ENCODE assay signal across 25 cellular contexts in the genomic region with DNA sequence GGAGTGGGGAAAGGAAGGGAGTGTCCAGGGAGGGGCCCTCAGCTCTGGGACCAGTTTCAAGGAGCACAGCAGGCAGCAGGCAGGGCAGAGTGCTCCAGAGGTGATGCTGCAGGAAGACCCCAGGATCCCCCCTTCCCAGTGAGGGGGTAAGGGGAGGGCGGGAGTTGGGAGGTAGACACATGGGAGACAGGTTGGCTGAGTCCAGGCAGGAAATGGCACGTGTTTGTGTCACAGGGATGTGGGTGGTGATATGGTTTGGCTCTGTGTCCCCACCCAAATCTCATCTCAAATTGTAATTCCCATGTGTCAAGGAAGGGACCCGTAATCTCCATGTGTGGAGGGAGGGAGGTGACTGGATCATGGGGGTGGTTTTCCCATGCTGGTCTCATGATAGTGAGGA. TPM values are rescaled to one million over a fixed set of nuclear protein-coding genes. Genes with fewer than 3 reads are reported as not detected.
A peak's percentile ranks its signal among the peaks of the same experiment; 100 is the strongest.
DNase-seq lines count a peak whose midpoint lies in the region; ATAC-seq and TF ChIP-seq lines count a peak whose summit lies in the region.
"Had no signal": no experiment of that assay in that cellular context is flagged by ENCODE, and none has a peak within 500 bp of the region (broad histone marks: within the 10 kb centered on the region; RNA-seq: fewer than 3 reads in every experiment).

No MANE protein-coding gene starts in this region.

- H3K4me2 ChIP-seq in neuronal stem cell (ENCODE audit: insufficient read depth, low read length, poor library complexity, severe bottlenecking) = no peak overlapping the region
- H3K4me2 ChIP-seq: BLaER1, PC-9 had no signal

- no peak overlapping the region for H2BK12ac ChIP-seq in neuronal stem cell (ENCODE audit: low read length)

- H2AK5ac ChIP-seq in neuronal stem cell (ENCODE audit: low read depth, low read length) = peak overlapping the region; percentile 96

- H3K9ac ChIP-seq in neuronal stem cell (ENCODE audit: low read depth, low read length, poor library complexity) = no peak overlapping the region
- H3K9ac ChIP-seq: BLaER1, GM23248 had no signal

- H3K36me3 ChIP-seq in heart right ventricle = no peaks in the 10 kb centered on the region
- H3K36me3 ChIP-seq in neuronal stem cell (replicated peaks in 1 of 2; ENCODE audit: control insufficient read depth in 2 of 2, insufficient read depth in 2 of 2, low read length in 2 of 2) = peaks cover 0 to 5% of the 10 kb centered on the region in 2 donors
- H3K36me3 ChIP-seq in aorta (ENCODE audit: control insufficient read depth in 1 of 2, insufficient read depth in 2 of 2, low read length in 1 of 2) = no peaks in the 10 kb centered on the region
- H3K36me3 ChIP-seq: BLaER1, MG63, SJSA1 had no signal

- H3K14ac ChIP-seq in neuronal stem cell (ENCODE audit: low read length) = no peak overlapping the region

- H3K79me1 ChIP-seq in neuronal stem cell (ENCODE audit: low read depth, low read length) = peaks cover 3% of the 10 kb centered on the region

- H3K4me3 ChIP-seq in heart right ventricle (no peak overlapping the region), neuronal stem cell (ENCODE audit: low read length in 2 of 2) (no peak overlapping the region), aorta (ENCODE audit: low read length in 2 of 2) (no peak overlapping the region)
- H3K4me3 ChIP-seq: BLaER1, GM23248, MG63, PC-9, SJSA1 had no signal

- H2BK120ac ChIP-seq in neuronal stem cell (ENCODE audit: low read depth, low read length) = peak overlapping the region; percentile 77

- ATAC-seq in left ventricle myocardium superior (no peak), heart right ventricle (no peak), aorta (ENCODE audit: low FRiP score) (no peak)

- peaks cover 10% of the 10 kb centered on the region for H3K27me3 Mint-ChIP-seq in glutamatergic neuron (ENCODE audit: unreplicated experiment)

- 47 to 63% methylated on average over 3 of the region's 3 CpGs for WGBS in heart right ventricle, 2 donors
- no CpG with 5 or more reads among the region's 3 CpGs for WGBS in neuronal stem cell (ENCODE audit: extremely low coverage in 2 of 2, insufficient read length in 2 of 2, insufficient replicate concordance in 1 of 2), 2 donors
- 48 to 57% methylated on average over 3 of the region's 3 CpGs for WGBS in aorta, 2 donors

- H3K36me3 Mint-ChIP-seq in glutamatergic neuron (ENCODE audit: unreplicated experiment) = peaks cover 5% of the 10 kb centered on the region

- TF ChIP-seq CTCF in heart right ventricle (IDR thresholded peaks at IDR 0.05) (no peak), glutamatergic neuron (IDR thresholded peaks at IDR 0.05; ENCODE audit: partially characterized antibody, unreplicated experiment) (no peak)

- peaks cover 6% of the 10 kb centered on the region for H3K9me3 Mint-ChIP-seq in glutamatergic neuron (ENCODE audit: unreplicated experiment)
- H3K9me3 Mint-ChIP-seq: CD4-positive, alpha-beta T cell had no signal

- peak; percentile 6 for DNase-seq in left ventricle myocardium superior
- no peak for DNase-seq in heart right ventricle
- DNase-seq in glutamatergic neuron = no peak
- DNase-seq in neuronal stem cell (ENCODE audit: low spot score) = no peak
- DNase-seq in aorta = peak; percentile 20 to 38
- DNase-seq in C1 segment of cervical spinal cord (lab: John Stamatoyannopoulos, UW) = no peak
- no peak for DNase-seq in stimulated activated CD4-positive, alpha-beta T cell treated with anti-CD3 and anti-CD28 coated beads, Interleukin-12 subunit alpha, Interleukin-12 subunit beta, amount 100 ng/mL, for 4 hours
- no peak for DNase-seq in NCI-H1694 (lab: John Stamatoyannopoulos, UW)
- DNase-seq: CD4-positive, alpha-beta T cell; DMS53; GM23248; H7; KG1; MG63; NCI-H2029 treated with DMSO at 0.1 percent for 48 hours; NCI-H2227 treated with DMSO at 0.1 percent for 48 hours; NCI-H526 treated with DMSO at 0.1 percent for 48 hours; PC-9; Right ventricle myocardium superior had no signal

- H2BK5ac ChIP-seq in neuronal stem cell (ENCODE audit: low read length) = no peak overlapping the region

- H3K4me1 ChIP-seq in heart right ventricle (no peaks in the 10 kb centered on the region), neuronal stem cell (ENCODE audit: control insufficient read depth in 2 of 2, insufficient read depth in 1 of 2, low read depth in 1 of 2, low read length in 2 of 2) (peaks cover 4 to 10% of the 10 kb centered on the region in 2 donors), aorta (ENCODE audit: control insufficient read depth in 1 of 2, insufficient read depth in 2 of 2, low read length in 2 of 2) (no peaks in the 10 kb centered on the region)
- H3K4me1 ChIP-seq: BLaER1 had no signal

- H3K27ac Mint-ChIP-seq in glutamatergic neuron (ENCODE audit: unreplicated experiment) = no peak overlapping the region
- H3K27ac Mint-ChIP-seq: CD4-positive, alpha-beta T cell had no signal

- H2AFZ ChIP-seq in neuronal stem cell (ENCODE audit: low read length) = no peak overlapping the region
- H2AFZ ChIP-seq: GM23248, PC-9 had no signal

- H3K23ac ChIP-seq in neuronal stem cell (ENCODE audit: low read depth, low read length, poor library complexity) = no peak overlapping the region

- no peak overlapping the region for H4K91ac ChIP-seq in neuronal stem cell (ENCODE audit: low read depth, low read length, poor library complexity)

- no peak overlapping the region for H4K8ac ChIP-seq in neuronal stem cell (ENCODE audit: low read depth, low read length)

- peaks cover 0 to 48% (median 9%) of the 10 kb centered on the region in 7 donors for H3K27me3 ChIP-seq in heart right ventricle
- peaks cover 0 to 4% (median 0%) of the 10 kb centered on the region in 3 experiments for H3K27me3 ChIP-seq in neuronal stem cell (ENCODE audit: control insufficient read depth in 3 of 3, insufficient read depth in 3 of 3, low read depth in 1 of 3, low read length in 3 of 3)
- H3K27me3 ChIP-seq in aorta (ENCODE audit: control insufficient read depth in 1 of 2, insufficient read depth in 2 of 2, low read length in 1 of 2) = no peaks in the 10 kb centered on the region
- H3K27me3 ChIP-seq: BLaER1, MG63 had no signal

- peaks cover 3% of the 10 kb centered on the region for H3K4me1 Mint-ChIP-seq in glutamatergic neuron (ENCODE audit: low read depth, unreplicated experiment)

- H2BK15ac ChIP-seq in neuronal stem cell (ENCODE audit: low read length) = peak overlapping the region; percentile 93

- peak overlapping the region; percentile 57 for H3K4me3 Mint-ChIP-seq in glutamatergic neuron (ENCODE audit: unreplicated experiment)
- H3K4me3 Mint-ChIP-seq: CD4-positive, alpha-beta T cell had no signal

- H3K9me3 ChIP-seq in heart right ventricle = no peaks in the 10 kb centered on the region
- H3K9me3 ChIP-seq in neuronal stem cell (replicated peaks in 1 of 2; ENCODE audit: control insufficient read depth in 2 of 2, insufficient read depth in 1 of 2, low read depth in 1 of 2, low read length in 2 of 2) = peaks cover 0 to 8% of the 10 kb centered on the region in 2 donors
- no peaks in the 10 kb centered on the region for H3K9me3 ChIP-seq in aorta (ENCODE audit: control insufficient read depth, low read length)
- H3K9me3 ChIP-seq: BLaER1, MG63, SJSA1 had no signal

- peak overlapping the region; percentile 54 for H3K18ac ChIP-seq in neuronal stem cell (ENCODE audit: low read length)

- no peak overlapping the region for H3K4ac ChIP-seq in neuronal stem cell (ENCODE audit: low read length)

- H3K27ac ChIP-seq in heart right ventricle = no peak overlapping the region
- H3K27ac ChIP-seq in neuronal stem cell (replicated peaks; ENCODE audit: low read length) = no peak overlapping the region
- H3K27ac ChIP-seq in aorta (ENCODE audit: low read depth in 1 of 2, low read length in 2 of 2) = no peak overlapping the region
- H3K27ac ChIP-seq: BLaER1, GM23248, PC-9, SJSA1 had no signal

- intact Hi-C loops in left ventricle myocardium superior (cut with micrococcal nuclease) (no loop called here), heart right ventricle (cut with DNase I) (no loop called here), aorta (cut with DNase I) (no loop called here)

RNA-seq across cellular contexts. Expression of a gene that starts 25.2 kb away (rescaled TPM):
- total RNA-seq in left ventricle myocardium superior (not detected), heart right ventricle (not detected), glutamatergic neuron (ENCODE audit: unreplicated experiment) (not detected), aorta (not detected)
- polyA plus RNA-seq in heart right ventricle (not detected), aorta (not detected)
- 0.08 TPM for polyA plus RNA-seq in neuronal stem cell (2013, experiment 1 of 2)
- not detected for polyA plus RNA-seq in neuronal stem cell (2013, experiment 2 of 2)
- total RNA-seq: CD4-positive, alpha-beta T cell; G401; GM23248; H7; HT1080; NCI-H460; PC-9; Right ventricle myocardium superior; SJSA1 had no signal
- polyA plus RNA-seq: AG04450, GM23248 had no signal

RNA-seq across cellular contexts. Expression of a gene that starts 29.5 kb away (rescaled TPM):
- total RNA-seq in left ventricle myocardium superior (204 TPM), heart right ventricle (100 to 1,000 TPM; 135 to 229 (median 165) TPM), glutamatergic neuron (ENCODE audit: unreplicated experiment) (121 TPM), aorta (10 to 100 TPM; 83.7 to 94.0 TPM)
- polyA plus RNA-seq in heart right ventricle (100 to 1,000 TPM; 291 to 495 TPM), aorta (100 to 1,000 TPM; 415 to 787 TPM)
- 234 TPM for polyA plus RNA-seq in neuronal stem cell (2013, experiment 1 of 2)
- polyA plus RNA-seq in neuronal stem cell (2013, experiment 2 of 2) = 225 TPM

Comparison
In these comparisons a context has a peak if more than half of its experiments do, and no peak if none do; other contexts are left out.
1. DNase-seq: peak in left ventricle myocardium superior (single experiment) and aorta (2 of 2); none in heart right ventricle (0 of 2), glutamatergic neuron (single experiment), neuronal stem cell (single experiment), C1 segment of cervical spinal cord (0 of 14), stimulated activated CD4-positive, alpha-beta T cell treated with anti-CD3 and anti-CD28 coated beads, Interleukin-12 subunit alpha, Interleukin-12 subunit beta, amount 100 ng/mL, for 4 hours (single experiment) and NCI-H1694 (single experiment).